1 cellular context compared by ENCODE assay signal in genomic region chr20:37343212-37343993, GRCh38.
A peak's percentile ranks its signal among the peaks of the same experiment; 100 is the strongest.
TF ChIP-seq lines count a peak whose summit lies in the region.

No MANE protein-coding gene starts in this region.

TF ChIP-seq in HepG2, 621 proteins besides CTCF, POLR2A, EP300 and RAD21 (continued from another document and continues in another):
- TF ChIP-seq TSC22D2 (CRISPR knock-in tag; IDR thresholded peaks at IDR 0.05; ENCODE audit: borderline replicate concordance) (0 out of 2 replicates have a peak, but pooled peaks have one; percentile 24), EED (CRISPR knock-in tag; IDR thresholded peaks at IDR 0.05) (peak; percentile 87; the same call in 1 of the 2 replicates), ZNF362 (CRISPR knock-in tag; IDR thresholded peaks at IDR 0.05; ENCODE audit: borderline replicate concordance) (no peak), POLR2AphosphoS2 (IDR thresholded peaks at IDR 0.05; ENCODE audit: low read depth, low read length) (no peak), CBFB (CRISPR knock-in tag; IDR thresholded peaks at IDR 0.05) (0 out of 2 replicates have a peak, but pooled peaks have one; percentile 61), HOXA9 (CRISPR knock-in tag; IDR thresholded peaks at IDR 0.05; ENCODE audit: borderline replicate concordance) (no peak), CBX1 (IDR thresholded peaks at IDR 0.05; ENCODE audit: low read depth) (peak; percentile 58), NR2C2 (CRISPR knock-in tag; IDR thresholded peaks at IDR 0.05; ENCODE audit: borderline replicate concordance) (no peak; the same call in 1 of the 2 replicates), MXD1 (CRISPR knock-in tag; IDR thresholded peaks at IDR 0.05) (no peak), KDM1A (CRISPR knock-in tag; IDR thresholded peaks at IDR 0.05) (no peak), ZNF772 (CRISPR knock-in tag; IDR thresholded peaks at IDR 0.05) (peak; percentile 93), FOXJ3 (CRISPR knock-in tag; IDR thresholded peaks at IDR 0.05; ENCODE audit: borderline replicate concordance) (no peak), FOXO1 (CRISPR knock-in tag; IDR thresholded peaks at IDR 0.05) (peak; percentile 66), DRAP1 (CRISPR knock-in tag; IDR thresholded peaks at IDR 0.05) (peak; percentile 44; the same call in 1 of the 2 replicates), ZNF142 (CRISPR knock-in tag; IDR thresholded peaks at IDR 0.05) (no peak), ZSCAN21 (CRISPR knock-in tag; IDR thresholded peaks at IDR 0.05; ENCODE audit: borderline replicate concordance) (peak; percentile 39; the same call in 1 of the 2 replicates), AKAP8 (CRISPR knock-in tag; IDR thresholded peaks at IDR 0.05) (peak; percentile 10; the same call in 1 of the 2 replicates), UBTF (CRISPR knock-in tag; IDR thresholded peaks at IDR 0.05) (no peak; the same call in 1 of the 2 replicates), HINFP (CRISPR knock-in tag; IDR thresholded peaks at IDR 0.05; ENCODE audit: low read depth) (peak; percentile 73; the same call in 1 of the 2 replicates), DBP (CRISPR knock-in tag; IDR thresholded peaks at IDR 0.05; ENCODE audit: not compliant biosample characterization) (no peak), NFATC3 (CRISPR knock-in tag; IDR thresholded peaks at IDR 0.05) (no peak), FOXA3 (CRISPR knock-in tag; IDR thresholded peaks at IDR 0.05) (peak; percentile 56), ZNF567 (CRISPR knock-in tag; IDR thresholded peaks at IDR 0.05; ENCODE audit: borderline replicate concordance) (no peak), U2AF2 (IDR thresholded peaks at IDR 0.05; ENCODE audit: low read depth, low read length) (no peak), HNF1A (IDR thresholded peaks at IDR 0.05; ENCODE audit: low read depth) (peak; percentile 37; the same call in 1 of the 2 replicates), HNF1A (CRISPR knock-in tag; IDR thresholded peaks at IDR 0.05; ENCODE audit: borderline replicate concordance) (peak; percentile 63; the same call in 1 of the 2 replicates), HNRNPL (IDR thresholded peaks at IDR 0.05; ENCODE audit: low read depth, low read length) (peak; percentile 94), CENPT (CRISPR knock-in tag; IDR thresholded peaks at IDR 0.05; ENCODE audit: low read depth) (peak; percentile 50; the same call in 1 of the 2 replicates), MLX (CRISPR knock-in tag; IDR thresholded peaks at IDR 0.05) (peak; percentile 78), FOXK1 (CRISPR knock-in tag; IDR thresholded peaks at IDR 0.05; ENCODE audit: borderline replicate concordance, low read depth) (0 out of 2 replicates have a peak, but pooled peaks have one; percentile 20), TAF1 (CRISPR knock-in tag; IDR thresholded peaks at IDR 0.05) (peak; percentile 39; the same call in 1 of the 2 replicates), ZNF451 (CRISPR knock-in tag; IDR thresholded peaks at IDR 0.05) (peak; percentile 86; the same call in 1 of the 2 replicates), MED1 (CRISPR knock-in tag; IDR thresholded peaks at IDR 0.05) (peak; percentile 20; the same call in 1 of the 2 replicates), ZMYM3 (CRISPR knock-in tag; IDR thresholded peaks at IDR 0.05) (peak; percentile 55; the same call in 1 of the 2 replicates), SP1 (IDR thresholded peaks at IDR 0.05) (no peak), SP1 (CRISPR knock-in tag; IDR thresholded peaks at IDR 0.05) (peak; percentile 5; the same call in 1 of the 2 replicates), RXRB (CRISPR knock-in tag; IDR thresholded peaks at IDR 0.05; ENCODE audit: borderline replicate concordance) (peak; percentile 47; the same call in 1 of the 2 replicates), KLF16 (CRISPR knock-in tag; IDR thresholded peaks at IDR 0.05) (peak in 1 of 2 experiments; percentile 51; a peak in 1 of 4 replicates), KLF11 (CRISPR knock-in tag; IDR thresholded peaks at IDR 0.05) (peak; percentile 65; the same call in 1 of the 2 replicates), MAX (IDR thresholded peaks at IDR 0.05) (peak; percentile 92), IRF9 (CRISPR knock-in tag; IDR thresholded peaks at IDR 0.05; ENCODE audit: borderline replicate concordance) (0 out of 2 replicates have a peak, but pooled peaks have one; percentile 62), ZNF780A (CRISPR knock-in tag; IDR thresholded peaks at IDR 0.05) (no peak)
